Comparison of ENCODE assay signal across 8 cellular contexts in genomic region chrX:44344194-44344593, GRCh38. TPM values are rescaled to one million over a fixed set of nuclear protein-coding genes. Genes with fewer than 3 reads are reported as not detected.
DNase-seq lines count a peak whose midpoint lies in the region; ATAC-seq and FAIRE-seq lines count a peak whose summit lies in the region.

No MANE protein-coding gene starts in this region.

- ATAC-seq in activated naive CD8-positive, alpha-beta T cell treated with anti-CD3 and anti-CD28 coated beads, Interleukin-2, amount 50 U/mL, for 24 hours, result peak; percentile 84
- ATAC-seq in naive B cell (ENCODE audit: low read depth in 2 of 2) (peak; percentile 79 to 82), HG02763 (IDR thresholded peaks at IDR 0.05; ENCODE audit: unreplicated experiment) (no peak), GM19324 (IDR thresholded peaks at IDR 0.05; ENCODE audit: low FRiP score, unreplicated experiment) (no peak)

- peaks cover 15% of the 10 kb centered on the region for H3K4me1 Mint-ChIP-seq in activated naive CD8-positive, alpha-beta T cell treated with anti-CD3 and anti-CD28 coated beads, Interleukin-2, amount 50 U/mL, for 24 hours
- H3K4me1 Mint-ChIP-seq in naive B cell, result peaks cover 12 to 20% (median 15%) of the 10 kb centered on the region in 3 donors

- H3K27me3 ChIP-seq in subcutaneous abdominal adipose tissue (ENCODE audit: control insufficient read depth in 5 of 5, insufficient read depth in 4 of 5, low read length in 5 of 5), result peaks cover 0 to 11% (median 2%) of the 10 kb centered on the region in 5 donors

- H3K27ac ChIP-seq in subcutaneous abdominal adipose tissue (ENCODE audit: low read depth, low read length), result no peak overlapping the region

- peak; percentile 4 for DNase-seq in GM18507 (ENCODE audit: extremely low spot score, insufficient read length, low read depth)
- DNase-seq in T-helper 1 cell, result peak; percentile 47 to 65 (median 51)
- DNase-seq in activated naive CD8-positive, alpha-beta T cell treated with anti-CD3 and anti-CD28 coated beads, Interleukin-2, amount 50 U/mL, for 24 hours, result peak; percentile 44
- peak; percentile 47 for DNase-seq in naive B cell
- DNase-seq in A172 (ENCODE audit: low spot score), result no peak

- H3K4me3 ChIP-seq in subcutaneous abdominal adipose tissue (ENCODE audit: low read depth in 1 of 5, low read length in 5 of 5), result peak overlapping the region in 4 of 5 donors; percentile 57 to 67 (median 60)

- H3K4me1 ChIP-seq in subcutaneous abdominal adipose tissue (ENCODE audit: control insufficient read depth in 5 of 5, insufficient read depth in 5 of 5, low read length in 5 of 5), result peaks cover 0 to 4% (median 0%) of the 10 kb centered on the region in 5 donors

- peak overlapping the region; percentile 73 for H3K27ac Mint-ChIP-seq in activated naive CD8-positive, alpha-beta T cell treated with anti-CD3 and anti-CD28 coated beads, Interleukin-2, amount 50 U/mL, for 24 hours
- peak overlapping the region; percentile 86 to 98 (median 93) for H3K27ac Mint-ChIP-seq in naive B cell

- peak; percentile 75 for FAIRE-seq in GM18507 (lab: Jason Lieb, UNC)

- H3K36me3 Mint-ChIP-seq in activated naive CD8-positive, alpha-beta T cell treated with anti-CD3 and anti-CD28 coated beads, Interleukin-2, amount 50 U/mL, for 24 hours (ENCODE audit: low read depth), result no peaks in the 10 kb centered on the region
- H3K36me3 Mint-ChIP-seq in naive B cell, result peaks cover 0 to 7% of the 10 kb centered on the region in 2 donors

- H3K9me3 Mint-ChIP-seq in activated naive CD8-positive, alpha-beta T cell treated with anti-CD3 and anti-CD28 coated beads, Interleukin-2, amount 50 U/mL, for 24 hours, result no peaks in the 10 kb centered on the region
- H3K9me3 Mint-ChIP-seq in naive B cell, result no peaks in the 10 kb centered on the region

- H3K36me3 ChIP-seq in subcutaneous abdominal adipose tissue (ENCODE audit: control insufficient read depth in 5 of 5, insufficient read depth in 5 of 5, low read length in 5 of 5), result no peaks in the 10 kb centered on the region

- peak overlapping the region; percentile 77 for H3K4me3 Mint-ChIP-seq in activated naive CD8-positive, alpha-beta T cell treated with anti-CD3 and anti-CD28 coated beads, Interleukin-2, amount 50 U/mL, for 24 hours
- H3K4me3 Mint-ChIP-seq in naive B cell, result peak overlapping the region; percentile 88 to 96 (median 92)

- H3K27me3 Mint-ChIP-seq in activated naive CD8-positive, alpha-beta T cell treated with anti-CD3 and anti-CD28 coated beads, Interleukin-2, amount 50 U/mL, for 24 hours, result no peaks in the 10 kb centered on the region
- H3K27me3 Mint-ChIP-seq in naive B cell, result peaks cover 0 to 27% (median 0%) of the 10 kb centered on the region in 3 donors

- peak overlapping the region in 1 of 5 donors; percentile 35 for H3K9ac ChIP-seq in subcutaneous abdominal adipose tissue (ENCODE audit: low read length in 5 of 5)

- no peaks in the 10 kb centered on the region for H3K9me3 ChIP-seq in subcutaneous abdominal adipose tissue (ENCODE audit: control insufficient read depth in 5 of 5, low read length in 5 of 5)

RNA-seq across cellular contexts. Expression of gene EFHC2, which starts 0.7 kb away (rescaled TPM):
- under 1 TPM in 3 of 6 donors, not detected in 3; 0.13 to 0.55 (median 0.20) TPM for polyA plus RNA-seq in naive B cell (ENCODE audit: low read depth in 6 of 6)
- 0.55 and 0.91 TPM in 2 replicates for total RNA-seq in A172 (2014; rRNA removed; shearing (Covaris generic))

Comparison
In these comparisons a context has a peak if more than half of its experiments do, and no peak if none do; other contexts are left out.
1. ATAC-seq: peak in activated naive CD8-positive, alpha-beta T cell treated with anti-CD3 and anti-CD28 coated beads, Interleukin-2, amount 50 U/mL, for 24 hours (single experiment) and naive B cell (2 of 2); none in HG02763 (single experiment) and GM19324 (single experiment).